ENCODE assay signal across 11 cellular contexts in the genomic region with DNA sequence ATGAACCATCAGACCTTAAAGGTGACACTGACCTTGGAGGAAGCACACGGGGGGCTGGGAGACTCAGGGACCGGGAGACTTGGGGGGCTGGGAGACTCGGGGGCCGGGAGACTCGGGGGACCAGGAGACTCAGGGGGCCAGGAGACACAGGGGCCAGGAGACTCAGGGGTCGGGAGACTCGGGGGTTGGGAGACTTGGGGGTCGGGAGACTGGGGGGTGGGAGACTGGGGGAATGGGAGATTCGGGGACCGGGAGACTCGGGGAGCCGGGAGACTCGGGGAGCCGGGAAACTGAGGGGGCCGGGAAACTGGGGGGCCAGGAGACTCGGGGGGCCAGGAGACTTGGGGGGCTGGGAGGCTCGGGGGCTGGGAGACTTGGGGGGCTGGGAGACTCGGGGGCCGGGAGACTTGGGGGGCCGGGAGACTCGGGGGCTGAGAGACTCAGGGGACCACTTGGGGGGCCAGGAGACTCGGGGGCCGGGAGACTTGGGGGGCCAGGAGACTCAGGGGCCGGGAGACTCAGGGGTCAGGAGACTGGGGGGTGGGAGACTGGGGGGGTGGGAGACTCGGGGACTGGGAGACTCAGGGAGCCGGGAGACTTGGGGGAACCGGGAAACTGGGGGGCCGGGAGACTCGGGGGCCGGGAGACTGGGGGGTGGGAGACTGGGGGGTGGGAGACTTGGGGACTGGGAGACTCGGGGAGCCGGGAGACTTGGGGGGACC.
DNase-seq lines count a peak whose midpoint lies in the region; ATAC-seq, FAIRE-seq and TF ChIP-seq lines count a peak whose summit lies in the region.
"Had no signal": no experiment of that assay in that cellular context is flagged by ENCODE, and none has a peak within 500 bp of the region (broad histone marks: within the 10 kb centered on the region; RNA-seq: fewer than 3 reads in every experiment).

No MANE protein-coding gene starts in this region.

- H3K27ac ChIP-seq in ACC112 (ENCODE audit: low read depth, low read length): peak overlapping the region; percentile 98
- H3K27ac ChIP-seq in MM.1S (ENCODE audit: low read length): peak overlapping the region; percentile 99; the same call in 1 of the 2 replicates
- H3K27ac ChIP-seq in fibroblast of lung (ENCODE audit: insufficient read depth, low read length): peak overlapping the region; percentile 99
- peak overlapping the region; percentile 73 for H3K27ac ChIP-seq in psoas muscle
- no peak overlapping the region for H3K27ac ChIP-seq in foreskin keratinocyte
- H3K27ac ChIP-seq in small intestine (ENCODE audit: low read depth in 1 of 2, low read length in 1 of 2): peak overlapping the region in 1 of 2 donors; percentile 10

- no peak for FAIRE-seq in small intestine (lab: Jason Lieb, UNC)

- no peaks in the 10 kb centered on the region for H4K20me1 ChIP-seq in MM.1S (ENCODE audit: insufficient read depth, low read length)
- H4K20me1 ChIP-seq in fibroblast of lung (ENCODE audit: control insufficient read depth, extremely low read depth, insufficient read depth, low read length): no peaks in the 10 kb centered on the region

- no peak overlapping the region for H3K4me2 ChIP-seq in MM.1S (ENCODE audit: low read depth, low read length)
- H3K4me2 ChIP-seq in fibroblast of lung (ENCODE audit: extremely low read depth, insufficient read depth, low read length): no peak overlapping the region

- ATAC-seq in psoas muscle (no peak), GM21717 (IDR thresholded peaks at IDR 0.05; ENCODE audit: unreplicated experiment) (no peak), foreskin keratinocyte (no peak)

- no peaks in the 10 kb centered on the region for H3K9me3 ChIP-seq in MM.1S (replicated peaks; ENCODE audit: insufficient read depth, low read length)
- H3K9me3 ChIP-seq in fibroblast of lung (ENCODE audit: control insufficient read depth, insufficient read depth, low read depth, low read length): no peaks in the 10 kb centered on the region
- no peaks in the 10 kb centered on the region for H3K9me3 ChIP-seq in psoas muscle
- H3K9me3 ChIP-seq in small intestine (ENCODE audit: control insufficient read depth, low read depth): no peaks in the 10 kb centered on the region

- peaks cover 52% of the 10 kb centered on the region for H3F3A ChIP-seq in MM.1S (ENCODE audit: insufficient read depth, low read length)

- H3K4me1 ChIP-seq in ACC112 (ENCODE audit: control insufficient read depth, insufficient read depth, low read length, unreplicated experiment) (peaks cover 41% of the 10 kb centered on the region), MM.1S (ENCODE audit: low read length) (peaks cover 35% of the 10 kb centered on the region), fibroblast of lung (ENCODE audit: control insufficient read depth, extremely low read depth, insufficient read depth, low read length) (peaks cover 38% of the 10 kb centered on the region), psoas muscle (peaks cover 39% of the 10 kb centered on the region), foreskin keratinocyte (no peaks in the 10 kb centered on the region), small intestine (ENCODE audit: control insufficient read depth in 2 of 2, insufficient read depth in 1 of 2, low read depth in 1 of 2, low read length in 1 of 2) (no peaks in the 10 kb centered on the region)

- H3K79me2 ChIP-seq in ACC112 (ENCODE audit: control insufficient read depth, insufficient read depth, low read length, unreplicated experiment) (peaks cover 51% of the 10 kb centered on the region), MM.1S (ENCODE audit: low read length) (peaks cover 60% of the 10 kb centered on the region), fibroblast of lung (ENCODE audit: control insufficient read depth, insufficient read depth, low read length) (peaks cover 58% of the 10 kb centered on the region)

- H3K36me3 ChIP-seq in ACC112 (ENCODE audit: insufficient read depth, low read length) (peaks cover 19% of the 10 kb centered on the region; the same call in 1 of the 2 replicates), MM.1S (replicated peaks; ENCODE audit: insufficient read depth, low read length) (0 out of 2 replicates have a peak, but pooled peaks cover 7% of the 10 kb centered on the region), fibroblast of lung (ENCODE audit: control insufficient read depth, insufficient read depth, low read length) (peaks cover 4% of the 10 kb centered on the region), psoas muscle (ENCODE audit: insufficient read depth in 1 of 2, low read depth in 1 of 2) (peaks cover 0 to 11% of the 10 kb centered on the region in 2 donors), small intestine (ENCODE audit: control insufficient read depth in 2 of 2, insufficient read depth in 2 of 2, low read length in 2 of 2) (no peaks in the 10 kb centered on the region)

- TF ChIP-seq CTCF in MM.1S (IDR thresholded peaks at IDR 0.05; ENCODE audit: low read length) (no peak), fibroblast of lung (conservative IDR thresholded peaks at IDR 0.05 in 1 of 2, IDR thresholded peaks at IDR 0.05 in 1 of 2; ENCODE audit: low read depth in 1 of 2, low read length in 2 of 2) (no peak), psoas muscle (IDR thresholded peaks at IDR 0.05) (no peak), foreskin keratinocyte (conservative IDR thresholded peaks at IDR 0.05) (no peak)

- H3K9ac ChIP-seq in MM.1S (ENCODE audit: low read length) (no peak overlapping the region), fibroblast of lung (ENCODE audit: insufficient read depth, low read length) (no peak overlapping the region)

- intact Hi-C loops in psoas muscle (cut with DNase I): loop anchor here (2.0 to 5.0 kb wide), 2 partner anchors 33 to 61 kb away; no protein-coding TSS in a partner anchor

- no peak for DNase-seq in MM.1S
- no peak for DNase-seq in fibroblast of lung (ENCODE audit: low read depth in 2 of 2)
- no peak for DNase-seq in psoas muscle
- DNase-seq in A172 (ENCODE audit: low spot score): no peak
- no peak for DNase-seq in foreskin keratinocyte
- DNase-seq in small intestine: no peak
- DNase-seq: activated CD4-positive, CD25-positive, alpha-beta regulatory T cell; activated naive CD4-positive, alpha-beta T cell treated with anti-CD3 and anti-CD28 coated beads, Interleukin-2, amount 10 ng/mL, durations not matched to agents 7 days and 5 days; islet precursor cell had no signal

- H3K27me3 ChIP-seq in ACC112 (ENCODE audit: insufficient read depth, low read length) (no peaks in the 10 kb centered on the region), MM.1S (replicated peaks; ENCODE audit: insufficient read depth, low read length) (no peaks in the 10 kb centered on the region), fibroblast of lung (ENCODE audit: control insufficient read depth, insufficient read depth, low read length) (no peaks in the 10 kb centered on the region), psoas muscle (ENCODE audit: insufficient read depth in 3 of 3, low read length in 2 of 3) (no peaks in the 10 kb centered on the region), foreskin keratinocyte (no peaks in the 10 kb centered on the region), small intestine (ENCODE audit: control insufficient read depth in 2 of 2, insufficient read depth in 2 of 2, low read length in 2 of 2) (no peaks in the 10 kb centered on the region)

- no peak overlapping the region for H2AFZ ChIP-seq in ACC112 (ENCODE audit: low read length, unreplicated experiment)
- no peak overlapping the region for H2AFZ ChIP-seq in MM.1S (ENCODE audit: low read length)
- H2AFZ ChIP-seq in fibroblast of lung (ENCODE audit: low read length): no peak overlapping the region

- WGBS in psoas muscle, 3 donors: 77 to 86% (median 80%) methylated on average over 19 to 32 of the region's 32 CpGs
- WGBS in small intestine, 3 donors: 83 to 86% (median 84%) methylated on average over 20 to 30 of the region's 32 CpGs

- no peaks in the 10 kb centered on the region for H3K9me2 ChIP-seq in MM.1S (replicated peaks; ENCODE audit: insufficient read depth, low read length)

- 0 out of 2 replicates have a peak overlapping the region, but pooled peaks have one; percentile 47 for H3K4me3 ChIP-seq in ACC112 (ENCODE audit: low read depth, low read length)
- no peak overlapping the region for H3K4me3 ChIP-seq in MM.1S (ENCODE audit: low read length)
- H3K4me3 ChIP-seq in fibroblast of lung (replicated peaks in 1 of 4; ENCODE audit: control extremely low read depth in 1 of 4, insufficient read depth in 1 of 4, low read depth in 3 of 4, low read length in 4 of 4): no peak overlapping the region
- H3K4me3 ChIP-seq in psoas muscle: no peak overlapping the region
- no peak overlapping the region for H3K4me3 ChIP-seq in small intestine (ENCODE audit: low read depth in 1 of 2, low read length in 2 of 2)
